32 cellular contexts compared by ENCODE assay signal in the genomic region with DNA sequence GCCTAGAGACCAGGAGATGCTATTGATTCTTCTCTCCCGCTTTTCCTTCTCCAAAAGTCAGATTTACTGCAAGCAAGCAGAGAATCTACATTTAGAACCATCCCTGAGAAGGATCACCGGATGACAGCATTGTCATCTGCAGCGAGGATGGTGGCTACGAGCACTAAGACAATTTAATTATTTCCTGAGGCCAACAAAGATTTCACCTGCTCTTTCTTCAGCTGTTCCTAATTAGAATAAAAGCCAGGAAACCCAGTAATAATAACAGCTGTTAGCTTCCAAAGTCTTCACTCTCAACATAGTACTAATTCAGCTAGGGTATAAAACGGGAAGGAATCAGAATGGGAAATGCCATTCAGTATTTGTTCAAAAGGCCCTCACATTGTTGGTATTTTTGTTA. TPM values are rescaled to one million over a fixed set of nuclear protein-coding genes. Genes with fewer than 3 reads are reported as not detected.
"Had no signal": no experiment of that assay in that cellular context is flagged by ENCODE, and none has a peak within 500 bp of the region (broad histone marks: within the 10 kb centered on the region; RNA-seq: fewer than 3 reads in every experiment).

No MANE protein-coding gene starts in this region.

- H3K36me3 ChIP-seq: adrenal gland, cardiac muscle cell, pancreas, right atrium auricular region, thoracic aorta, uterus had no signal

- H3K27ac Mint-ChIP-seq: activated CD4-positive, alpha-beta memory T cell treated with anti-CD3 and anti-CD28 coated beads for 36 hours; activated CD4-positive, alpha-beta T cell treated with anti-CD3 and anti-CD28 coated beads, Interleukin-2, amount 10 ng/mL, durations not matched to agents 24 days and 14 days; activated naive CD4-positive, alpha-beta T cell treated with anti-CD3 and anti-CD28 coated beads for 36 hours; activated naive CD8-positive, alpha-beta T cell treated with anti-CD3 and anti-CD28 coated beads for 36 hours; activated T-helper 1 cell treated with anti-CD3 and anti-CD28 coated beads, Interleukin-12 subunit alpha, Interleukin-12 subunit beta, Interleukin-2, Interleukin-4 antibody, amounts not matched to agents 30 ng/mL and 10 ng/mL and 1 ng/mL, durations not matched to agents 14 hours and 24 hours and 36 hours; naive thymus-derived CD4-positive, alpha-beta T cell; T-helper 1 cell treated with Interleukin-12 subunit alpha and Interleukin-12 subunit beta and Interleukin-4 antibody, amounts not matched to agents 30 μg/mL and 1 μg/mL, for 36 hours; type B pancreatic cell had no signal

- DNase-seq: activated CD4-positive, alpha-beta memory T cell treated with anti-CD3 and anti-CD28 coated beads for 36 hours; activated CD4-positive, alpha-beta T cell treated with anti-CD3 and anti-CD28 coated beads, Interleukin-2, amount 10 ng/mL, durations not matched to agents 24 days and 14 days; activated CD4-positive, CD25-positive, alpha-beta regulatory T cell treated with anti-CD3 and anti-CD28 coated beads, Interleukin-2, amount 50 U/mL, for 72 hours; activated CD8-positive, alpha-beta memory T cell treated with anti-CD3 and anti-CD28 coated beads, Interleukin-2, amount 50 U/mL, for 4 hours; activated effector memory CD4-positive, alpha-beta T cell treated with anti-CD3 and anti-CD28 coated beads, Interleukin-2, amount 50 U/mL, for 16 hours; activated naive CD4-positive, alpha-beta T cell treated with anti-CD3 and anti-CD28 coated beads for 36 hours; activated naive CD8-positive, alpha-beta T cell treated with anti-CD3 and anti-CD28 coated beads for 36 hours; activated T-cell treated with anti-CD3 and anti-CD28 coated beads, Interleukin-2, amount 50 U/mL, for 1 hour; adrenal gland; aorta; body of pancreas; dorsolateral prefrontal cortex; effector memory CD4-positive, alpha-beta T cell; glutamatergic neuron; left ventricle myocardium superior; naive thymus-derived CD4-positive, alpha-beta T cell; nucleus accumbens; pancreas; spleen; stimulated activated CD4-positive, alpha-beta T cell treated with anti-CD3 and anti-CD28 coated beads, Interleukin-2, amount 100 ng/mL, for 48 hours; stimulated activated naive CD4-positive, alpha-beta T cell treated with Interleukin-2 at 50 U/mL for 16 hours; T-helper 9 cell; uterus had no signal

- ATAC-seq: body of pancreas; left ventricle myocardium superior; naive thymus-derived CD4-positive, alpha-beta T cell; pancreas had no signal

- H3K27ac ChIP-seq: adrenal gland, body of pancreas, cardiac muscle cell, pancreas, spleen, thoracic aorta, uterus had no signal

- H3K27me3 ChIP-seq: adrenal gland, body of pancreas, cardiac muscle cell, dorsolateral prefrontal cortex, pancreas, right atrium auricular region, spleen, uterus had no signal

- H3K27me3 Mint-ChIP-seq: activated CD4-positive, alpha-beta T cell treated with anti-CD3 and anti-CD28 coated beads, Interleukin-2, amount 10 ng/mL, durations not matched to agents 24 days and 14 days; type B pancreatic cell had no signal

- H3K9me3 Mint-ChIP-seq: activated CD4-positive, alpha-beta memory T cell treated with anti-CD3 and anti-CD28 coated beads for 36 hours; activated CD4-positive, alpha-beta T cell treated with anti-CD3 and anti-CD28 coated beads, Interleukin-2, amount 10 ng/mL, durations not matched to agents 24 days and 14 days; activated naive CD4-positive, alpha-beta T cell treated with anti-CD3 and anti-CD28 coated beads for 36 hours; activated naive CD8-positive, alpha-beta T cell treated with anti-CD3 and anti-CD28 coated beads for 36 hours; activated T-helper 1 cell treated with anti-CD3 and anti-CD28 coated beads, Interleukin-12 subunit alpha, Interleukin-12 subunit beta, Interleukin-2, Interleukin-4 antibody, amounts not matched to agents 30 ng/mL and 10 ng/mL and 1 ng/mL, durations not matched to agents 14 hours and 24 hours and 36 hours; neural crest cell; T-helper 1 cell treated with Interleukin-12 subunit alpha and Interleukin-12 subunit beta and Interleukin-4 antibody, amounts not matched to agents 30 μg/mL and 1 μg/mL, for 36 hours; type B pancreatic cell had no signal

- H3K9me3 ChIP-seq: adrenal gland, body of pancreas, pancreas, right atrium auricular region, spleen, thoracic aorta, uterus had no signal

- H3K4me1 ChIP-seq: body of pancreas, pancreas, uterus had no signal

- H3K4me3 ChIP-seq: adrenal gland, body of pancreas, cardiac muscle cell, coronary artery, dorsolateral prefrontal cortex, pancreas, right atrium auricular region, spleen, thoracic aorta, uterus had no signal

- H3K4me1 Mint-ChIP-seq: activated CD4-positive, alpha-beta T cell treated with anti-CD3 and anti-CD28 coated beads, Interleukin-2, amount 10 ng/mL, durations not matched to agents 24 days and 14 days; activated naive CD8-positive, alpha-beta T cell treated with anti-CD3 and anti-CD28 coated beads for 36 hours; naive thymus-derived CD4-positive, alpha-beta T cell had no signal

- H3K4me3 Mint-ChIP-seq: activated CD4-positive, alpha-beta memory T cell treated with anti-CD3 and anti-CD28 coated beads for 36 hours; activated CD4-positive, alpha-beta T cell treated with anti-CD3 and anti-CD28 coated beads, Interleukin-2, amount 10 ng/mL, durations not matched to agents 24 days and 14 days; activated naive CD4-positive, alpha-beta T cell treated with anti-CD3 and anti-CD28 coated beads for 36 hours; activated naive CD8-positive, alpha-beta T cell treated with anti-CD3 and anti-CD28 coated beads for 36 hours; activated T-helper 1 cell treated with anti-CD3 and anti-CD28 coated beads, Interleukin-12 subunit alpha, Interleukin-12 subunit beta, Interleukin-2, Interleukin-4 antibody, amounts not matched to agents 30 ng/mL and 10 ng/mL and 1 ng/mL, durations not matched to agents 14 hours and 24 hours and 36 hours; naive thymus-derived CD4-positive, alpha-beta T cell; neural crest cell; T-helper 1 cell treated with Interleukin-12 subunit alpha and Interleukin-12 subunit beta and Interleukin-4 antibody, amounts not matched to agents 30 μg/mL and 1 μg/mL, for 36 hours; type B pancreatic cell had no signal

- H3K36me3 Mint-ChIP-seq: activated CD4-positive, alpha-beta memory T cell treated with anti-CD3 and anti-CD28 coated beads for 36 hours; activated naive CD8-positive, alpha-beta T cell treated with anti-CD3 and anti-CD28 coated beads for 36 hours; naive thymus-derived CD4-positive, alpha-beta T cell had no signal

RNA-seq across cellular contexts. Expression of gene TMTC1, which starts 53.3 kb away (rescaled TPM):
- total RNA-seq: activated CD8-positive, alpha-beta memory T cell treated with anti-CD3 and anti-CD28 coated beads for 36 hours; activated naive CD4-positive, alpha-beta T cell treated with anti-CD3 and anti-CD28 coated beads for 36 hours; activated naive CD8-positive, alpha-beta T cell treated with anti-CD3 and anti-CD28 coated beads for 36 hours had no signal
- polyA plus RNA-seq: naive thymus-derived CD4-positive, alpha-beta T cell had no signal
